1 cellular context compared by ENCODE assay signal in genomic region chr1:54170961-54171460, GRCh38.
TF ChIP-seq lines count a peak whose summit lies in the region.

No MANE protein-coding gene starts in this region.

TF ChIP-seq in K562, 482 proteins besides CTCF, POLR2A, EP300 and RAD21:
- no peak for TF ChIP-seq MTA1 (IDR thresholded peaks at IDR 0.05; ENCODE audit: borderline replicate concordance)
- TF ChIP-seq EGR1 (conservative IDR thresholded peaks at IDR 0.05), result peak; percentile 91
- TF ChIP-seq HNRNPUL1 (IDR thresholded peaks at IDR 0.05; ENCODE audit: low read length), result no peak
- TF ChIP-seq ZNF518B (CRISPR knock-in tag; IDR thresholded peaks at IDR 0.05), result no peak
- TF ChIP-seq DPF2 (IDR thresholded peaks at IDR 0.05), result no peak
